Comparison of ENCODE assay signal across 23 cellular contexts in genomic region chr14:101899263-101899662, GRCh38.
DNase-seq lines count a peak whose midpoint lies in the region; ATAC-seq and TF ChIP-seq lines count a peak whose summit lies in the region.
"Had no signal": no experiment of that assay in that cellular context is flagged by ENCODE, and none has a peak within 500 bp of the region (broad histone marks: within the 10 kb centered on the region; RNA-seq: fewer than 3 reads in every experiment).

No MANE protein-coding gene starts in this region.

- intact Hi-C loops in activated CD4-positive, alpha-beta T cell treated with anti-CD3 and anti-CD28 coated beads for 36 hours (cut with DNase I, micrococcal nuclease), result no loop called here

- no peak overlapping the region for H3K4me3 ChIP-seq in CD4-positive, CD25-positive, alpha-beta regulatory T cell (ENCODE audit: low read depth, low read length)
- H3K4me3 ChIP-seq in parathyroid adenoma (ENCODE audit: low read depth, low read length), result no peak overlapping the region
- H3K4me3 ChIP-seq: BLaER1 treated with 17β-estradiol and CSF1 and Interleukin-3, amounts not matched to agents 10 nM and 100 nM; HAP-1; Peyer's patch had no signal

- CTCF ChIA-PET in activated CD4-positive, alpha-beta T cell treated with anti-CD3 and anti-CD28 coated beads for 36 hours (lab: Charles Lee), result interaction anchor here (1.0 to 1.9 kb wide), 2 partner anchors 19 to 129 kb away, joined by 3 to 8 read pairs; no protein-coding TSS in a partner anchor

- no peaks in the 10 kb centered on the region for H3K27me3 ChIP-seq in CD4-positive, CD25-positive, alpha-beta regulatory T cell (ENCODE audit: control insufficient read depth, insufficient read depth, low read length)
- no peaks in the 10 kb centered on the region for H3K27me3 ChIP-seq in parathyroid adenoma (ENCODE audit: control insufficient read depth, insufficient read depth, low read length)
- H3K27me3 ChIP-seq: BLaER1 treated with 17β-estradiol and CSF1 and Interleukin-3, amounts not matched to agents 10 nM and 100 nM; Peyer's patch had no signal

- H3K79me2 ChIP-seq in parathyroid adenoma, result no peaks in the 10 kb centered on the region

- no peaks in the 10 kb centered on the region for H3K4me1 ChIP-seq in CD4-positive, CD25-positive, alpha-beta regulatory T cell (ENCODE audit: control insufficient read depth, insufficient read depth, low read length, poor library complexity, severe bottlenecking)
- H3K4me1 ChIP-seq in parathyroid adenoma, result peaks cover 6% of the 10 kb centered on the region
- H3K4me1 ChIP-seq: BLaER1 treated with 17β-estradiol and CSF1 and Interleukin-3, amounts not matched to agents 10 nM and 100 nM; Caco-2; HAP-1; Peyer's patch had no signal

- H3K4me3 Mint-ChIP-seq in CD4-positive, CD25-positive, alpha-beta regulatory T cell, result no peak overlapping the region
- no peak overlapping the region for H3K4me3 Mint-ChIP-seq in activated T-helper 17 cell treated with anti-CD3 and anti-CD28 coated beads, Interleukin-2, amount 50 U/mL, for 72 hours
- H3K4me3 Mint-ChIP-seq in activated CD4-positive, alpha-beta T cell treated with anti-CD3 and anti-CD28 coated beads for 36 hours, result no peak overlapping the region
- H3K4me3 Mint-ChIP-seq: CD4-positive, alpha-beta memory T cell; HFFc6 had no signal

- H3K27me3 Mint-ChIP-seq in CD4-positive, CD25-positive, alpha-beta regulatory T cell, result no peaks in the 10 kb centered on the region
- H3K27me3 Mint-ChIP-seq in activated T-helper 17 cell treated with anti-CD3 and anti-CD28 coated beads, Interleukin-2, amount 50 U/mL, for 72 hours, result no peaks in the 10 kb centered on the region
- H3K27me3 Mint-ChIP-seq in activated CD4-positive, alpha-beta T cell treated with anti-CD3 and anti-CD28 coated beads for 36 hours, result no peaks in the 10 kb centered on the region
- H3K27me3 Mint-ChIP-seq: CD4-positive, alpha-beta memory T cell had no signal

- H3K4me2 ChIP-seq in parathyroid adenoma (ENCODE audit: low read length), result peak overlapping the region; percentile 21
- H3K4me2 ChIP-seq: BLaER1 treated with 17β-estradiol and CSF1 and Interleukin-3, amounts not matched to agents 10 nM and 100 nM had no signal

- no peaks in the 10 kb centered on the region for H3K9me3 ChIP-seq in CD4-positive, CD25-positive, alpha-beta regulatory T cell (ENCODE audit: control insufficient read depth in 2 of 2, low read length in 2 of 2)
- no peaks in the 10 kb centered on the region for H3K9me3 ChIP-seq in parathyroid adenoma (ENCODE audit: control insufficient read depth, low read length)
- H3K9me3 ChIP-seq: BLaER1 treated with 17β-estradiol and CSF1 and Interleukin-3, amounts not matched to agents 10 nM and 100 nM; Caco-2; HAP-1; Peyer's patch had no signal

- peaks cover 92% of the 10 kb centered on the region for H3K36me3 ChIP-seq in CD4-positive, CD25-positive, alpha-beta regulatory T cell (ENCODE audit: control insufficient read depth, insufficient read depth, low read length)
- H3K36me3 ChIP-seq in parathyroid adenoma (ENCODE audit: control insufficient read depth, insufficient read depth, low read length), result no peaks in the 10 kb centered on the region

- peaks cover 40% of the 10 kb centered on the region for H3K36me3 Mint-ChIP-seq in CD4-positive, CD25-positive, alpha-beta regulatory T cell
- peaks cover 100% of the 10 kb centered on the region for H3K36me3 Mint-ChIP-seq in activated T-helper 17 cell treated with anti-CD3 and anti-CD28 coated beads, Interleukin-2, amount 50 U/mL, for 72 hours (ENCODE audit: low read depth)
- H3K36me3 Mint-ChIP-seq in activated CD4-positive, alpha-beta T cell treated with anti-CD3 and anti-CD28 coated beads for 36 hours (ENCODE audit: low read depth), result peaks cover 54% of the 10 kb centered on the region

- peak overlapping the region in 2 of 3 donors; percentile 46 to 52 for H3K27ac Mint-ChIP-seq in CD4-positive, CD25-positive, alpha-beta regulatory T cell
- H3K27ac Mint-ChIP-seq in activated T-helper 17 cell treated with anti-CD3 and anti-CD28 coated beads, Interleukin-2, amount 50 U/mL, for 72 hours, result peak overlapping the region; percentile 43
- no peak overlapping the region for H3K27ac Mint-ChIP-seq in activated CD4-positive, alpha-beta T cell treated with anti-CD3 and anti-CD28 coated beads for 36 hours
- H3K27ac Mint-ChIP-seq: HFFc6 had no signal

- H3K27ac ChIP-seq in CD4-positive, CD25-positive, alpha-beta regulatory T cell (ENCODE audit: insufficient read depth, low read length, poor library complexity, severe bottlenecking), result no peak overlapping the region
- H3K27ac ChIP-seq in parathyroid adenoma, result peak overlapping the region; percentile 58
- H3K27ac ChIP-seq: Peyer's patch had no signal

- TF ChIP-seq CTCF in parathyroid adenoma (IDR thresholded peaks at IDR 0.05), result no peak

- H2AFZ ChIP-seq in parathyroid adenoma, result peak overlapping the region; percentile 50

- no peaks in the 10 kb centered on the region for H3K9me3 Mint-ChIP-seq in CD4-positive, CD25-positive, alpha-beta regulatory T cell
- no peaks in the 10 kb centered on the region for H3K9me3 Mint-ChIP-seq in activated T-helper 17 cell treated with anti-CD3 and anti-CD28 coated beads, Interleukin-2, amount 50 U/mL, for 72 hours
- H3K9me3 Mint-ChIP-seq in activated CD4-positive, alpha-beta T cell treated with anti-CD3 and anti-CD28 coated beads for 36 hours (ENCODE audit: low read depth), result no peaks in the 10 kb centered on the region
- H3K9me3 Mint-ChIP-seq: CD4-positive, alpha-beta memory T cell; HFFc6 had no signal

- no peak overlapping the region for H3K9ac ChIP-seq in parathyroid adenoma
- H3K9ac ChIP-seq: BLaER1 treated with 17β-estradiol and CSF1 and Interleukin-3, amounts not matched to agents 10 nM and 100 nM had no signal

- peak; percentile 31 for DNase-seq in activated effector memory CD4-positive, alpha-beta T cell treated with anti-CD3 and anti-CD28 coated beads, Interleukin-2, amount 50 U/mL, for 16 hours
- DNase-seq in activated effector memory CD4-positive, alpha-beta T cell treated with Interleukin-2 at 50 U/mL for 16 hours, result no peak
- DNase-seq in CD4-positive, CD25-positive, alpha-beta regulatory T cell, result no peak
- DNase-seq in NCI-H2081 (lab: John Stamatoyannopoulos, UW), result no peak
- DNase-seq in activated CD4-positive, alpha-beta T cell treated with anti-CD3 and anti-CD28 coated beads for 36 hours, result no peak
- DNase-seq: Caco-2; CD4-positive, alpha-beta memory T cell; GOT3; HFFc6; KBM-7; MV-4-11; NCI-H1105; NCI-H146; NCI-H1930; NCI-H446 treated with DMSO at 0.1 percent for 48 hours; NCI-H526 treated with DMSO at 0.1 percent for 48 hours; Peyer's patch; SHP77 treated with DMSO at 0.1 percent for 48 hours had no signal

- POLR2A ChIA-PET in activated CD4-positive, alpha-beta T cell treated with anti-CD3 and anti-CD28 coated beads for 36 hours (lab: Charles Lee), result no interaction called here

- no peak for ATAC-seq in CD4-positive, CD25-positive, alpha-beta regulatory T cell (ENCODE audit: low read depth in 2 of 2)
- no peak for ATAC-seq in activated T-helper 17 cell treated with anti-CD3 and anti-CD28 coated beads, Interleukin-2, amount 50 U/mL, for 72 hours (replicated peaks)
- no peak for ATAC-seq in activated CD4-positive, alpha-beta T cell treated with anti-CD3 and anti-CD28 coated beads for 36 hours
- ATAC-seq in GM18517 (IDR thresholded peaks at IDR 0.05; ENCODE audit: unreplicated experiment), result no peak

- H3K4me1 Mint-ChIP-seq in CD4-positive, CD25-positive, alpha-beta regulatory T cell, result no peaks in the 10 kb centered on the region
- H3K4me1 Mint-ChIP-seq in activated T-helper 17 cell treated with anti-CD3 and anti-CD28 coated beads, Interleukin-2, amount 50 U/mL, for 72 hours, result no peaks in the 10 kb centered on the region
- H3K4me1 Mint-ChIP-seq in activated CD4-positive, alpha-beta T cell treated with anti-CD3 and anti-CD28 coated beads for 36 hours, result no peaks in the 10 kb centered on the region
- H3K4me1 Mint-ChIP-seq: CD4-positive, alpha-beta memory T cell had no signal
